ENCODE assay signal across 15 cellular contexts in the genomic region with DNA sequence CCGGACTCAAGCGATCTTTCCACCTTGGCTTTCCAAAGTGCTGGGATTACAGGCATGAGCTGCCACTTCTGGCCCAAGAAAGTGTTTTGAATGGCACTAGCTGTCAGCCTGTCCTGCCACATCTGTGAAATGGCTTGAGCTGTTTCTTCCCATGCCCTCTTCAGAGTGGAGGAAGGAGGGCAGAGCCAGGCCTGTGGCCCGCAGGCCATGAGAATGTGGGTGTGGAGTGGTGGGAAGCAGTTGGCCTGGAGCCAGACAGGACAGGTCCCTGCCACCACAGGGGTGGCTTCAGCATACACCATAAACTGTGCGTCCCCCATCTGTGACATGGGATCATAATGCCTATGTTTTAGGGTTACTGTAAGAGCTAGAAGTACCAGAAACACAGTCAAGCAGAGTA. TPM values are rescaled to one million over a fixed set of nuclear protein-coding genes. Genes with fewer than 3 reads are reported as not detected.
DNase-seq lines count a peak whose midpoint lies in the region; ATAC-seq and TF ChIP-seq lines count a peak whose summit lies in the region.
"Had no signal": no experiment of that assay in that cellular context is flagged by ENCODE, and none has a peak within 500 bp of the region (broad histone marks: within the 10 kb centered on the region; RNA-seq: fewer than 3 reads in every experiment).

No MANE protein-coding gene starts in this region.

- H3K36me3 ChIP-seq in BLaER1 treated with 17β-estradiol and CSF1 and Interleukin-3, amounts not matched to agents 10 nM and 100 nM = peaks cover 0 to 3% (median 0%) of the 10 kb centered on the region in 11 experiments; a peak in 1 of 22 replicates
- peaks cover 6% of the 10 kb centered on the region for H3K36me3 ChIP-seq in CD4-positive, CD25-positive, alpha-beta regulatory T cell (ENCODE audit: control insufficient read depth, insufficient read depth, low read length)

- H3K27me3 ChIP-seq in BLaER1 treated with 17β-estradiol and CSF1 and Interleukin-3, amounts not matched to agents 10 nM and 100 nM = no peaks in the 10 kb centered on the region
- no peaks in the 10 kb centered on the region for H3K27me3 ChIP-seq in CD4-positive, CD25-positive, alpha-beta regulatory T cell (ENCODE audit: control insufficient read depth, insufficient read depth, low read length)

- H3K36me3 Mint-ChIP-seq in CD4-positive, CD25-positive, alpha-beta regulatory T cell = peaks cover 19% of the 10 kb centered on the region
- H3K36me3 Mint-ChIP-seq in T-cell (peaks cover 7% of the 10 kb centered on the region), osteocyte (ENCODE audit: unreplicated experiment) (peaks cover 4% of the 10 kb centered on the region)

- H3K27ac Mint-ChIP-seq in CD4-positive, CD25-positive, alpha-beta regulatory T cell = peak overlapping the region in 2 of 3 donors; percentile 11 to 47
- H3K27ac Mint-ChIP-seq in T-cell (peak overlapping the region; percentile 57 to 58), osteocyte (ENCODE audit: unreplicated experiment) (no peak overlapping the region)

- peaks cover 22 to 36% (median 32%) of the 10 kb centered on the region in 10 experiments for H3K4me1 ChIP-seq in BLaER1 treated with 17β-estradiol and CSF1 and Interleukin-3, amounts not matched to agents 10 nM and 100 nM
- H3K4me1 ChIP-seq in CD4-positive, CD25-positive, alpha-beta regulatory T cell (ENCODE audit: control insufficient read depth, insufficient read depth, low read length, poor library complexity, severe bottlenecking) = peaks cover 8% of the 10 kb centered on the region

- peak overlapping the region; percentile 49 to 88 (median 62); a peak in 15 of 22 replicates for H3K4me2 ChIP-seq in BLaER1 treated with 17β-estradiol and CSF1 and Interleukin-3, amounts not matched to agents 10 nM and 100 nM

- no peaks in the 10 kb centered on the region for H3K27me3 Mint-ChIP-seq in CD4-positive, CD25-positive, alpha-beta regulatory T cell
- H3K27me3 Mint-ChIP-seq in T-cell (no peaks in the 10 kb centered on the region), osteocyte (ENCODE audit: unreplicated experiment) (no peaks in the 10 kb centered on the region)

- peak overlapping the region in 1 of 10 experiments; percentile 25; a peak in 1 of 20 replicates for H3K4me3 ChIP-seq in BLaER1 treated with 17β-estradiol and CSF1 and Interleukin-3, amounts not matched to agents 10 nM and 100 nM
- no peak overlapping the region for H3K4me3 ChIP-seq in CD4-positive, CD25-positive, alpha-beta regulatory T cell (ENCODE audit: low read depth, low read length)
- H3K4me3 ChIP-seq: GM12878 had no signal

- POLR2A ChIA-PET in T-cell (lab: Charles Lee) = interaction anchor here in 1 of 2 donors (0.6 kb wide), 1 partner anchor 137 kb away, joined by 3 read pairs; no protein-coding TSS in a partner anchor

- H3K9me3 Mint-ChIP-seq in CD4-positive, CD25-positive, alpha-beta regulatory T cell = peaks cover 0 to 2% (median 0%) of the 10 kb centered on the region in 7 donors
- H3K9me3 Mint-ChIP-seq in T-cell (no peaks in the 10 kb centered on the region), osteocyte (ENCODE audit: unreplicated experiment) (no peaks in the 10 kb centered on the region)

- H3K4me3 Mint-ChIP-seq in CD4-positive, CD25-positive, alpha-beta regulatory T cell = no peak overlapping the region
- no peak overlapping the region for H3K4me3 Mint-ChIP-seq in T-cell
- no peak overlapping the region for H3K4me3 Mint-ChIP-seq in osteocyte (ENCODE audit: unreplicated experiment)

- peaks cover 5 to 35% (median 16%) of the 10 kb centered on the region in 4 donors for H3K4me1 Mint-ChIP-seq in CD4-positive, CD25-positive, alpha-beta regulatory T cell
- H3K4me1 Mint-ChIP-seq in T-cell = peaks cover 12 to 30% (median 23%) of the 10 kb centered on the region in 3 donors
- peaks cover 7% of the 10 kb centered on the region for H3K4me1 Mint-ChIP-seq in osteocyte (ENCODE audit: unreplicated experiment)

- H3K27ac ChIP-seq in BLaER1 treated with 17β-estradiol and CSF1 and Interleukin-3, amounts not matched to agents 10 nM and 100 nM = peak overlapping the region in 7 of 11 experiments; percentile 22 to 74 (median 71); a peak in 9 of 22 replicates
- H3K27ac ChIP-seq in CD4-positive, CD25-positive, alpha-beta regulatory T cell (ENCODE audit: insufficient read depth, low read length, poor library complexity, severe bottlenecking) = no peak overlapping the region

- no peak for ATAC-seq in CD4-positive, CD25-positive, alpha-beta regulatory T cell (ENCODE audit: low read depth in 2 of 2)
- no peak for ATAC-seq in T-cell (replicated peaks in 1 of 4)

- no peak for TF ChIP-seq CTCF in osteocyte (IDR thresholded peaks at IDR 0.05)

- CTCF ChIA-PET in T-cell (lab: Charles Lee) = interaction anchor here in 1 of 2 donors (0.7 to 1.7 kb wide), 2 partner anchors 30 to 896 kb away, joined by 4 to 5 read pairs; no protein-coding TSS in a partner anchor

- DNase-seq in CD4-positive, CD25-positive, alpha-beta regulatory T cell = no peak
- DNase-seq in T-cell = no peak
- peak; percentile 69 for DNase-seq in osteocyte (ENCODE audit: extremely low spot score, unreplicated experiment)
- DNase-seq in cerebellum (ENCODE audit: low spot score) = no peak
- no peak for DNase-seq in NCI-H1694 (lab: John Stamatoyannopoulos, UW)
- no peak for DNase-seq in T1000 (lab: John Stamatoyannopoulos, UW)
- DNase-seq: COR-L47, DMS53, HCEC 1CT, NCI-H1048, NCI-H146, NCI-H2227 treated with DMSO at 0.1 percent for 48 hours, NCI-H524 treated with DMSO at 0.1 percent for 48 hours had no signal

- no peaks in the 10 kb centered on the region for H3K9me3 ChIP-seq in BLaER1 treated with 17β-estradiol and CSF1 and Interleukin-3, amounts not matched to agents 10 nM and 100 nM (replicated peaks in 1 of 11)
- H3K9me3 ChIP-seq in CD4-positive, CD25-positive, alpha-beta regulatory T cell (ENCODE audit: control insufficient read depth in 2 of 2, low read length in 2 of 2) = no peaks in the 10 kb centered on the region

- H4K20me1 ChIP-seq in BLaER1 treated with 17β-estradiol and CSF1 and Interleukin-3, amounts not matched to agents 10 nM and 100 nM = 0 out of 22 replicates have a peak, but pooled peaks cover 0 to 9% (median 0%) of the 10 kb centered on the region in 11 experiments

- H3K9ac ChIP-seq in BLaER1 treated with 17β-estradiol and CSF1 and Interleukin-3, amounts not matched to agents 10 nM and 100 nM = no peak overlapping the region; a peak in 1 of 22 replicates

RNA-seq across cellular contexts. Expression of gene SLC66A3, which starts 6.5 kb away (rescaled TPM):
- total RNA-seq in CD4-positive, CD25-positive, alpha-beta regulatory T cell = 26.9 TPM
- 10 to 100 TPM; 59.2 to 93.1 (median 78.1) TPM for polyA plus RNA-seq in CD4-positive, CD25-positive, alpha-beta regulatory T cell
- total RNA-seq in T-cell = 10 to 100 TPM; 10.7 to 32.0 (median 21.2) TPM
- total RNA-seq in osteocyte = 23.3 and 29.9 TPM in 2 replicates
- 9.7 TPM for total RNA-seq in cerebellum
